1 cellular context compared by ENCODE assay signal in the genomic region with DNA sequence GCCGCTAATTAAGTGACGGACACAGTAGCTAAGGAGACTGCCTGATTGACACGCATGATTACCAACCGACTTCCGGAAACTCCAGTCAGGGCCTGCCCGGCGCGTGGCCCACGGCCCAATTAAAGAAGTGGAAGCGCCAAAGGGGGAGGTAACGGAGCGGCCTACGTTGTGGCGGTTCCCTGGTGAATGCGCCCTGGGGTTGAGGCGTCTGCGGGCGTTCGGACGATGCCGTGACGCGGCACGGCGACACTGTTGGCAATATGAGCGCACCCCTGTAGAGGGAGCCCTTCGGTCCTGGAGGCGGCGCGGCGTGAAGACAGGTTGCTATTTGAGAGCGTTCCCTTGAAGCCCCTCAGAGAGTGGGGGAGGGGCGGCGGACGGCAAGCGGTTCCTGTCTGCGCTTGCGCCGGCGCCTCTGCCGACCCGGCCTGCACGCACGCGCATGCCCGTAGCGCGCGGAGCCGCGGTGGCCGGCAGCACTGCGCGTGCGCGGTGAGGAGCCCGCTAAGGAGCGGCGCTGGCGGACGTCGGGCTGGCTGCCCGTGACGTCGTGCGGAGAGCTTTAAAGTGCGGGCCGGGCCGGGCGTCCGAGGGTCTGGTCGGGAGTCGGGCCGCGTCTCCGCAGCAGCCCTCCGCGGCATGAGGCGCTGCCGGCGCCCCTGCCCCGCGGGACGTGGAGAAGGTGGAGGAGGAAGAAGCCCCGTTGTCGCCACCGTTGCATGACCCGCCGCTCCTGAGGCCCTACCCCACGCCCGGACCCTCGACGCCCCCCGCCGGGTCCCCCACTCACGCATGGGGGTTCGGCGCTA.
TF ChIP-seq lines count a peak whose summit lies in the region.

ALKBH5 (plus strand) TSS at position 495 of the 809 bp plus-strand sequence. CDS start 416 bp downstream, outside the sequence.

TF ChIP-seq in K562, 482 proteins besides CTCF, POLR2A, EP300 and RAD21 (continued from another document and continues in another):
- TF ChIP-seq HES1 (IDR thresholded peaks at IDR 0.05; ENCODE audit: low read depth), result peak; percentile 85
- peak; percentile 17; the same call in 1 of the 2 replicates for TF ChIP-seq GABPB1 (CRISPR knock-in tag; IDR thresholded peaks at IDR 0.05)
- peak; percentile 51 for TF ChIP-seq HMGN3 (IDR thresholded peaks at IDR 0.05; ENCODE audit: borderline replicate concordance, extremely low read depth, insufficient read length, low read depth, low read length)
- peak; percentile 62; the same call in 1 of the 2 replicates for TF ChIP-seq CREB3L1 (IDR thresholded peaks at IDR 0.05; ENCODE audit: borderline replicate concordance, low read depth)
- TF ChIP-seq, protein P1, sequence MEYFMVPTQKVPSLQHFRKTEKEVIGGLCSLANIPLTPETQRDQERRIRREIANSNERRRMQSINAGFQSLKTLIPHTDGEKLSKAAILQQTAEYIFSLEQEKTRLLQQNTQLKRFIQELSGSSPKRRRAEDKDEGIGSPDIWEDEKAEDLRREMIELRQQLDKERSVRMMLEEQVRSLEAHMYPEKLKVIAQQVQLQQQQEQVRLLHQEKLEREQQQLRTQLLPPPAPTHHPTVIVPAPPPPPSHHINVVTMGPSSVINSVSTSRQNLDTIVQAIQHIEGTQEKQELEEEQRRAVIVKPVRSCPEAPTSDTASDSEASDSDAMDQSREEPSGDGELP (CRISPR knock-in tag; IDR thresholded peaks at IDR 0.05; ENCODE audit: borderline replicate concordance), result peak; percentile 53
- TF ChIP-seq THAP12 (CRISPR knock-in tag; IDR thresholded peaks at IDR 0.05), result peak; percentile 29; the same call in 1 of the 2 replicates
- peak; percentile 84 for TF ChIP-seq MBD2 (IDR thresholded peaks at IDR 0.05; ENCODE audit: borderline replicate concordance, low read depth)
- TF ChIP-seq DACH1 (IDR thresholded peaks at IDR 0.05; ENCODE audit: partially characterized antibody), result no peak
- TF ChIP-seq NEUROD1 (IDR thresholded peaks at IDR 0.05; ENCODE audit: borderline replicate concordance, low read depth, low read length, partially characterized antibody), result peak; percentile 52
- TF ChIP-seq CSDE1 (IDR thresholded peaks at IDR 0.05), result peak in 1 of 2 experiments; percentile 78; a peak in 1 of 4 replicates
- TF ChIP-seq ETV1 (tag; conservative IDR thresholded peaks at IDR 0.05; ENCODE audit: low read depth), result peak; percentile 13; the same call in 1 of the 2 replicates
- TF ChIP-seq TAL1 (IDR thresholded peaks at IDR 0.05), result no peak
- TF ChIP-seq ATF1 (CRISPR knock-in tag; IDR thresholded peaks at IDR 0.05), result no peak
- TF ChIP-seq ATF1 (tag; IDR thresholded peaks at IDR 0.05), result peak; percentile 96
- TF ChIP-seq NRF1 (conservative IDR thresholded peaks at IDR 0.05 in 1 of 2, IDR thresholded peaks at IDR 0.05 in 1 of 2), result peak; percentile 99
- TF ChIP-seq PHF8 (IDR thresholded peaks at IDR 0.05; ENCODE audit: borderline replicate concordance, low read length), result peak; percentile 41; the same call in 1 of the 2 replicates
- TF ChIP-seq YY1 (IDR thresholded peaks at IDR 0.05; ENCODE audit: borderline replicate concordance in 1 of 3, control insufficient read depth in 1 of 3, extremely low read depth in 1 of 3, insufficient read depth in 3 of 3, insufficient read length in 1 of 3, insufficient replicate concordance in 2 of 3, low read depth in 1 of 3, low read length in 2 of 3), result peak in 1 of 3 experiments; percentile 3
- TF ChIP-seq PRMT5 (CRISPR knock-in tag; IDR thresholded peaks at IDR 0.05), result no peak
- TF ChIP-seq, protein P2, sequence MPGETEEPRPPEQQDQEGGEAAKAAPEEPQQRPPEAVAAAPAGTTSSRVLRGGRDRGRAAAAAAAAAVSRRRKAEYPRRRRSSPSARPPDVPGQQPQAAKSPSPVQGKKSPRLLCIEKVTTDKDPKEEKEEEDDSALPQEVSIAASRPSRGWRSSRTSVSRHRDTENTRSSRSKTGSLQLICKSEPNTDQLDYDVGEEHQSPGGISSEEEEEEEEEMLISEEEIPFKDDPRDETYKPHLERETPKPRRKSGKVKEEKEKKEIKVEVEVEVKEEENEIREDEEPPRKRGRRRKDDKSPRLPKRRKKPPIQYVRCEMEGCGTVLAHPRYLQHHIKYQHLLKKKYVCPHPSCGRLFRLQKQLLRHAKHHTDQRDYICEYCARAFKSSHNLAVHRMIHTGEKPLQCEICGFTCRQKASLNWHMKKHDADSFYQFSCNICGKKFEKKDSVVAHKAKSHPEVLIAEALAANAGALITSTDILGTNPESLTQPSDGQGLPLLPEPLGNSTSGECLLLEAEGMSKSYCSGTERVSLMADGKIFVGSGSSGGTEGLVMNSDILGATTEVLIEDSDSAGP (CRISPR knock-in tag; IDR thresholded peaks at IDR 0.05), result 0 out of 2 replicates have a peak, but pooled peaks have one; percentile 51
- TF ChIP-seq ASH1L (IDR thresholded peaks at IDR 0.05; ENCODE audit: borderline replicate concordance, low read depth, partially characterized antibody), result peak; percentile 58
- TF ChIP-seq, protein P3, sequence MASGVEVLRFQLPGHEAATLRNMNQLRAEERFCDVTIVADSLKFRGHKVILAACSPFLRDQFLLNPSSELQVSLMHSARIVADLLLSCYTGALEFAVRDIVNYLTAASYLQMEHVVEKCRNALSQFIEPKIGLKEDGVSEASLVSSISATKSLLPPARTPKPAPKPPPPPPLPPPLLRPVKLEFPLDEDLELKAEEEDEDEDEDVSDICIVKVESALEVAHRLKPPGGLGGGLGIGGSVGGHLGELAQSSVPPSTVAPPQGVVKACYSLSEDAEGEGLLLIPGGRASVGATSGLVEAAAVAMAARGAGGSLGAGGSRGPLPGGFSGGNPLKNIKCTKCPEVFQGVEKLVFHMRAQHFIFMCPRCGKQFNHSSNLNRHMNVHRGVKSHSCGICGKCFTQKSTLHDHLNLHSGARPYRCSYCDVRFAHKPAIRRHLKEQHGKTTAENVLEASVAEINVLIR (CRISPR knock-in tag; IDR thresholded peaks at IDR 0.05), result peak; percentile 60
- peak; percentile 59 for TF ChIP-seq CREM (IDR thresholded peaks at IDR 0.05; ENCODE audit: low read depth)
- TF ChIP-seq KLF16 (IDR thresholded peaks at IDR 0.05), result no peak
- TF ChIP-seq SIN3A (IDR thresholded peaks at IDR 0.05; ENCODE audit: borderline replicate concordance in 2 of 2, control insufficient read depth in 1 of 2, low read depth in 2 of 2, low read length in 2 of 2), result 0 out of 4 replicates have a peak, but pooled peaks of 1 of the 2 experiments have one; percentile 18
- TF ChIP-seq, protein P4, sequence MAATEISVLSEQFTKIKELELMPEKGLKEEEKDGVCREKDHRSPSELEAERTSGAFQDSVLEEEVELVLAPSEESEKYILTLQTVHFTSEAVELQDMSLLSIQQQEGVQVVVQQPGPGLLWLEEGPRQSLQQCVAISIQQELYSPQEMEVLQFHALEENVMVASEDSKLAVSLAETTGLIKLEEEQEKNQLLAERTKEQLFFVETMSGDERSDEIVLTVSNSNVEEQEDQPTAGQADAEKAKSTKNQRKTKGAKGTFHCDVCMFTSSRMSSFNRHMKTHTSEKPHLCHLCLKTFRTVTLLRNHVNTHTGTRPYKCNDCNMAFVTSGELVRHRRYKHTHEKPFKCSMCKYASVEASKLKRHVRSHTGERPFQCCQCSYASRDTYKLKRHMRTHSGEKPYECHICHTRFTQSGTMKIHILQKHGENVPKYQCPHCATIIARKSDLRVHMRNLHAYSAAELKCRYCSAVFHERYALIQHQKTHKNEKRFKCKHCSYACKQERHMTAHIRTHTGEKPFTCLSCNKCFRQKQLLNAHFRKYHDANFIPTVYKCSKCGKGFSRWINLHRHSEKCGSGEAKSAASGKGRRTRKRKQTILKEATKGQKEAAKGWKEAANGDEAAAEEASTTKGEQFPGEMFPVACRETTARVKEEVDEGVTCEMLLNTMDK (IDR thresholded peaks at IDR 0.05; ENCODE audit: borderline replicate concordance, insufficient read depth, low read depth, low read length, poor library complexity, severe bottlenecking), result peak; percentile 69
- TF ChIP-seq SP1 (CRISPR knock-in tag; IDR thresholded peaks at IDR 0.05), result peak; percentile 82
- TF ChIP-seq, protein P5, sequence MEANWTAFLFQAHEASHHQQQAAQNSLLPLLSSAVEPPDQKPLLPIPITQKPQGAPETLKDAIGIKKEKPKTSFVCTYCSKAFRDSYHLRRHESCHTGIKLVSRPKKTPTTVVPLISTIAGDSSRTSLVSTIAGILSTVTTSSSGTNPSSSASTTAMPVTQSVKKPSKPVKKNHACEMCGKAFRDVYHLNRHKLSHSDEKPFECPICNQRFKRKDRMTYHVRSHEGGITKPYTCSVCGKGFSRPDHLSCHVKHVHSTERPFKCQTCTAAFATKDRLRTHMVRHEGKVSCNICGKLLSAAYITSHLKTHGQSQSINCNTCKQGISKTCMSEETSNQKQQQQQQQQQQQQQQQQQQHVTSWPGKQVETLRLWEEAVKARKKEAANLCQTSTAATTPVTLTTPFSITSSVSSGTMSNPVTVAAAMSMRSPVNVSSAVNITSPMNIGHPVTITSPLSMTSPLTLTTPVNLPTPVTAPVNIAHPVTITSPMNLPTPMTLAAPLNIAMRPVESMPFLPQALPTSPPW (CRISPR knock-in tag; IDR thresholded peaks at IDR 0.05), result peak; percentile 1
- TF ChIP-seq, protein P6, sequence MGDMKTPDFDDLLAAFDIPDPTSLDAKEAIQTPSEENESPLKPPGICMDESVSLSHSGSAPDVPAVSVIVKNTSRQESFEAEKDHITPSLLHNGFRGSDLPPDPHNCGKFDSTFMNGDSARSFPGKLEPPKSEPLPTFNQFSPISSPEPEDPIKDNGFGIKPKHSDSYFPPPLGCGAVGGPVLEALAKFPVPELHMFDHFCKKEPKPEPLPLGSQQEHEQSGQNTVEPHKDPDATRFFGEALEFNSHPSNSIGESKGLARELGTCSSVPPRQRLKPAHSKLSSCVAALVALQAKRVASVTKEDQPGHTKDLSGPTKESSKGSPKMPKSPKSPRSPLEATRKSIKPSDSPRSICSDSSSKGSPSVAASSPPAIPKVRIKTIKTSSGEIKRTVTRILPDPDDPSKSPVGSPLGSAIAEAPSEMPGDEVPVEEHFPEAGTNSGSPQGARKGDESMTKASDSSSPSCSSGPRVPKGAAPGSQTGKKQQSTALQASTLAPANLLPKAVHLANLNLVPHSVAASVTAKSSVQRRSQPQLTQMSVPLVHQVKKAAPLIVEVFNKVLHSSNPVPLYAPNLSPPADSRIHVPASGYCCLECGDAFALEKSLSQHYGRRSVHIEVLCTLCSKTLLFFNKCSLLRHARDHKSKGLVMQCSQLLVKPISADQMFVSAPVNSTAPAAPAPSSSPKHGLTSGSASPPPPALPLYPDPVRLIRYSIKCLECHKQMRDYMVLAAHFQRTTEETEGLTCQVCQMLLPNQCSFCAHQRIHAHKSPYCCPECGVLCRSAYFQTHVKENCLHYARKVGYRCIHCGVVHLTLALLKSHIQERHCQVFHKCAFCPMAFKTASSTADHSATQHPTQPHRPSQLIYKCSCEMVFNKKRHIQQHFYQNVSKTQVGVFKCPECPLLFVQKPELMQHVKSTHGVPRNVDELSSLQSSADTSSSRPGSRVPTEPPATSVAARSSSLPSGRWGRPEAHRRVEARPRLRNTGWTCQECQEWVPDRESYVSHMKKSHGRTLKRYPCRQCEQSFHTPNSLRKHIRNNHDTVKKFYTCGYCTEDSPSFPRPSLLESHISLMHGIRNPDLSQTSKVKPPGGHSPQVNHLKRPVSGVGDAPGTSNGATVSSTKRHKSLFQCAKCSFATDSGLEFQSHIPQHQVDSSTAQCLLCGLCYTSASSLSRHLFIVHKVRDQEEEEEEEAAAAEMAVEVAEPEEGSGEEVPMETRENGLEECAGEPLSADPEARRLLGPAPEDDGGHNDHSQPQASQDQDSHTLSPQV (IDR thresholded peaks at IDR 0.05), result peak; percentile 31; the same call in 1 of the 2 replicates
- TF ChIP-seq RBM39 (optimal IDR thresholded peaks at IDR 0.05; ENCODE audit: low read depth, low read length), result peak; percentile 21
- peak; percentile 70; the same call in 1 of the 2 replicates for TF ChIP-seq MTA3 (IDR thresholded peaks at IDR 0.05; ENCODE audit: borderline replicate concordance)
- TF ChIP-seq SIN3B (IDR thresholded peaks at IDR 0.05; ENCODE audit: low read depth), result 0 out of 2 replicates have a peak, but pooled peaks have one; percentile 19
- no peak for TF ChIP-seq TFAM (CRISPR knock-in tag; conservative IDR thresholded peaks at IDR 0.05)
- no peak for TF ChIP-seq PHF20 (IDR thresholded peaks at IDR 0.05; ENCODE audit: partially characterized antibody)
- peak; percentile 65 for TF ChIP-seq CHD2 (IDR thresholded peaks at IDR 0.05; ENCODE audit: low read depth, low read length)
- peak; percentile 16; the same call in 1 of the 2 replicates for TF ChIP-seq POLR2AphosphoS5 (IDR thresholded peaks at IDR 0.05; ENCODE audit: control insufficient read depth, insufficient read depth, low read depth, low read length)
- peak; percentile 0 for TF ChIP-seq RBBP5 (IDR thresholded peaks at IDR 0.05; ENCODE audit: borderline replicate concordance, insufficient read depth, low read length, poor library complexity, severe bottlenecking)
- peak; percentile 83 for TF ChIP-seq POU5F1 (IDR thresholded peaks at IDR 0.05; ENCODE audit: borderline replicate concordance, low read depth, low read length, partially characterized antibody)
- TF ChIP-seq FOXK2 (conservative IDR thresholded peaks at IDR 0.05 in 1 of 2, IDR thresholded peaks at IDR 0.05 in 1 of 2; ENCODE audit: low read depth in 2 of 2), result peak in 1 of 2 experiments; percentile 57; a peak in 2 of 4 replicates
- peak; percentile 70 for TF ChIP-seq CCNT2 (IDR thresholded peaks at IDR 0.05; ENCODE audit: borderline replicate concordance, extremely low read depth, insufficient read length, low read depth, low read length)
